In the genomic region with DNA sequence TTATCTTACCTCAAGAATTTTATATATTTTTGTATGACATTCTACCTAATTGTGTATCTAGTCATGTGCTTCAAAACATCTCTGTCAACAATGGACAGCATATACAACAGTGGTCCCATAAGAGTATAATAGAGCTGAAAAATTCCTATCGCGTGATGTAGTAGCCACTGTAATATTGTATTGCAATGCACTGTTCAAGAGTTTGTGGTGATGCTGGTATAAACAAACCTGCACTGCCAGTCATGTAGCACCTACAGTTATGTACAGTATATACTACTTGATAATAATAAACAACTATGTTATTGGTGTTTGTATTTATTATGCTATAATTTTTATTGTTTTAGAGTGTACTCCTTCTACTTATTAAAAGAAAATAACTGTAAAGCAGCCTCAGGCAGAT, we compare ENCODE assay signal across 19 cellular contexts.
"Had no signal": no experiment of that assay in that cellular context is flagged by ENCODE, and none has a peak within 500 bp of the region (broad histone marks: within the 10 kb centered on the region; RNA-seq: fewer than 3 reads in every experiment).

No MANE protein-coding gene starts in this region.

- H2AFZ ChIP-seq: hepatocyte had no signal

- H3K4me1 Mint-ChIP-seq: activated naive CD8-positive, alpha-beta T cell treated with anti-CD3 and anti-CD28 coated beads for 36 hours; endodermal cell; WTC11 had no signal

- H3K36me3 ChIP-seq: ascending aorta, transverse colon had no signal

- DNase-seq: activated CD4-positive, alpha-beta T cell treated with anti-CD3 and anti-CD28 coated beads for 48 hours; activated CD8-positive, alpha-beta memory T cell treated with anti-CD3 and anti-CD28 coated beads, Interleukin-2, amount 50 U/mL, for 4 hours; activated CD8-positive, alpha-beta T cell treated with anti-CD3 and anti-CD28 coated beads, Interleukin-2, amount 10 ng/mL, durations not matched to agents 7 days and 5 days; activated naive CD8-positive, alpha-beta T cell treated with anti-CD3 and anti-CD28 coated beads for 36 hours; activated T-cell treated with anti-CD3 and anti-CD28 coated beads, Interleukin-2, amount 50 U/mL, for 72 hours; dorsolateral prefrontal cortex; endodermal cell; erythroblast; mucosa of descending colon; naive thymus-derived CD4-positive, alpha-beta T cell; stimulated activated CD4-positive, alpha-beta T cell treated with anti-CD3 and anti-CD28 coated beads, Interleukin-15, amount 100 ng/mL, for 24 hours; stimulated activated CD4-positive, alpha-beta T cell treated with anti-CD3 and anti-CD28 coated beads, Interleukin-4, amount 100 ng/mL, for 24 hours; stimulated activated naive CD4-positive, alpha-beta T cell treated with Interleukin-2 at 50 U/mL for 16 hours; T-helper 2 cell; transverse colon had no signal

- H3K27ac ChIP-seq: ascending aorta, dorsolateral prefrontal cortex, hepatocyte, transverse colon had no signal

- H3K27me3 ChIP-seq: ascending aorta, dorsolateral prefrontal cortex, hepatocyte, transverse colon had no signal

- H3K4me3 Mint-ChIP-seq: activated CD8-positive, alpha-beta T cell treated with anti-CD3 and anti-CD28 coated beads, Interleukin-2, amount 10 ng/mL, durations not matched to agents 7 days and 5 days; activated naive CD8-positive, alpha-beta T cell treated with anti-CD3 and anti-CD28 coated beads for 36 hours; activated T-cell treated with anti-CD3 and anti-CD28 coated beads, Interleukin-2, amount 50 U/mL, for 72 hours; endodermal cell; naive thymus-derived CD4-positive, alpha-beta T cell; WTC11 had no signal

- H3K9me3 Mint-ChIP-seq: activated T-cell treated with anti-CD3 and anti-CD28 coated beads, Interleukin-2, amount 50 U/mL, for 72 hours; endodermal cell; WTC11 had no signal

- H3K36me3 Mint-ChIP-seq: activated naive CD8-positive, alpha-beta T cell treated with anti-CD3 and anti-CD28 coated beads for 36 hours; naive thymus-derived CD4-positive, alpha-beta T cell; WTC11 had no signal

- ATAC-seq: activated CD8-positive, alpha-beta T cell treated with anti-CD3 and anti-CD28 coated beads, Interleukin-2, amount 10 ng/mL, durations not matched to agents 7 days and 5 days; activated T-cell treated with anti-CD3 and anti-CD28 coated beads, Interleukin-2, amount 50 U/mL, for 72 hours; left lobe of liver; mucosa of descending colon; naive thymus-derived CD4-positive, alpha-beta T cell; WTC11 had no signal

- H3K4me2 ChIP-seq: hepatocyte had no signal

- H3K9me3 ChIP-seq: ascending aorta, mucosa of descending colon, transverse colon had no signal

- H3K4me1 ChIP-seq: ascending aorta, transverse colon had no signal

- H3K4me3 ChIP-seq: ascending aorta, dorsolateral prefrontal cortex, hepatocyte, mucosa of descending colon, transverse colon had no signal

- H3K79me2 ChIP-seq: hepatocyte had no signal

- H3K27ac Mint-ChIP-seq: activated CD8-positive, alpha-beta T cell treated with anti-CD3 and anti-CD28 coated beads, Interleukin-2, amount 10 ng/mL, durations not matched to agents 7 days and 5 days; activated naive CD8-positive, alpha-beta T cell treated with anti-CD3 and anti-CD28 coated beads for 36 hours; activated T-cell treated with anti-CD3 and anti-CD28 coated beads, Interleukin-2, amount 50 U/mL, for 72 hours; endodermal cell; naive thymus-derived CD4-positive, alpha-beta T cell; WTC11 had no signal
